In genomic region chr7:100013328-100013676, GRCh38 we compare ENCODE assay signal across 18 cellular contexts. TPM values are rescaled to one million over a fixed set of nuclear protein-coding genes. Genes with fewer than 3 reads are reported as not detected.
DNase-seq lines count a peak whose midpoint lies in the region; ATAC-seq, FAIRE-seq and TF ChIP-seq lines count a peak whose summit lies in the region.
"Had no signal": no experiment of that assay in that cellular context is flagged by ENCODE, and none has a peak within 500 bp of the region (broad histone marks: within the 10 kb centered on the region; RNA-seq: fewer than 3 reads in every experiment).

No MANE protein-coding gene starts in this region.

- TF ChIP-seq EP300 in suprapubic skin (IDR thresholded peaks at IDR 0.05), result no peak

- no peaks in the 10 kb centered on the region for H3K9me3 Mint-ChIP-seq in activated T-cell treated with anti-CD3 and anti-CD28 coated beads, Interleukin-2, amount 50 U/mL, for 24 hours
- H3K9me3 Mint-ChIP-seq in activated CD8-positive, alpha-beta T cell treated with anti-CD3 and anti-CD28 coated beads for 36 hours, result no peaks in the 10 kb centered on the region
- no peaks in the 10 kb centered on the region for H3K9me3 Mint-ChIP-seq in endodermal cell
- H3K9me3 Mint-ChIP-seq: memory B cell; T-helper 2 cell treated with Interferon-gamma antibody and Interleukin-4, amounts not matched to agents 5 μg/mL and 100 μg/mL, for 36 hours had no signal

- TF ChIP-seq CTCF in activated CD8-positive, alpha-beta T cell treated with anti-CD3 and anti-CD28 coated beads for 36 hours (IDR thresholded peaks at IDR 0.05), result no peak
- TF ChIP-seq CTCF in keratinocyte (optimal IDR thresholded peaks at IDR 0.05 in 1 of 3, IDR thresholded peaks at IDR 0.05 in 1 of 3, conservative IDR thresholded peaks at IDR 0.05 in 1 of 3; ENCODE audit: extremely low read depth in 1 of 3, insufficient read depth in 2 of 3, low read length in 3 of 3) (no peak), suprapubic skin (IDR thresholded peaks at IDR 0.05) (no peak), endodermal cell (conservative IDR thresholded peaks at IDR 0.05) (no peak)

- peaks cover 32% of the 10 kb centered on the region for H3K4me1 ChIP-seq in keratinocyte (ENCODE audit: control insufficient read depth, extremely low read depth, insufficient read depth, low read length)
- H3K4me1 ChIP-seq in suprapubic skin, result peaks cover 63% of the 10 kb centered on the region
- no peaks in the 10 kb centered on the region for H3K4me1 ChIP-seq in endodermal cell (ENCODE audit: control insufficient read depth, insufficient read depth, low read length)

- intact Hi-C loops in activated CD8-positive, alpha-beta T cell treated with anti-CD3 and anti-CD28 coated beads for 36 hours (cut with micrococcal nuclease), result no loop called here
- intact Hi-C loops in sciatic nerve (cut with DNase I), result no loop called here

- no peak overlapping the region for H3K9ac ChIP-seq in keratinocyte (ENCODE audit: control insufficient read depth, extremely low read depth, insufficient read depth, low read length)
- no peak overlapping the region for H3K9ac ChIP-seq in endodermal cell (ENCODE audit: extremely low read depth, low read length, poor library complexity, severe bottlenecking)

- no peaks in the 10 kb centered on the region for H3K36me3 ChIP-seq in keratinocyte (ENCODE audit: control insufficient read depth in 2 of 2, extremely low read depth in 1 of 2, insufficient read depth in 2 of 2, low read length in 2 of 2)
- no peaks in the 10 kb centered on the region for H3K36me3 ChIP-seq in suprapubic skin
- H3K36me3 ChIP-seq in endodermal cell (ENCODE audit: control insufficient read depth, insufficient read depth, low read length), result peaks cover 3% of the 10 kb centered on the region

- peaks cover 21% of the 10 kb centered on the region for H3K36me3 Mint-ChIP-seq in activated T-cell treated with anti-CD3 and anti-CD28 coated beads, Interleukin-2, amount 50 U/mL, for 24 hours (ENCODE audit: low read depth)
- H3K36me3 Mint-ChIP-seq in activated CD8-positive, alpha-beta T cell treated with anti-CD3 and anti-CD28 coated beads for 36 hours (ENCODE audit: low read depth), result peaks cover 11% of the 10 kb centered on the region
- peaks cover 3% of the 10 kb centered on the region for H3K36me3 Mint-ChIP-seq in endodermal cell (ENCODE audit: low read depth)

- peak; percentile 41 for DNase-seq in activated T-cell treated with anti-CD3 and anti-CD28 coated beads, Interleukin-2, amount 50 U/mL, for 24 hours
- no peak for DNase-seq in activated T-cell treated with anti-CD3 and anti-CD28 coated beads, Interleukin-2, amount 50 U/mL, for 1 hour
- DNase-seq in activated CD8-positive, alpha-beta T cell treated with anti-CD3 and anti-CD28 coated beads for 36 hours, result peak; percentile 72
- DNase-seq in keratinocyte (ENCODE audit: low read depth, low spot score), result no peak
- DNase-seq in suprapubic skin (ENCODE audit: low spot score in 2 of 2), result no peak
- no peak for DNase-seq in sciatic nerve (ENCODE audit: low spot score)
- no peak for DNase-seq in activated CD4-positive, CD25-positive, alpha-beta regulatory T cell (lab: John Stamatoyannopoulos, UW)
- DNase-seq in endodermal cell, result no peak
- DNase-seq: DMS 273 treated with DMSO at 0.1 percent for 48 hours, NCI-H1105 treated with DMSO at 0.1 percent for 48 hours, nucleus accumbens had no signal

- POLR2A ChIA-PET in activated CD8-positive, alpha-beta T cell treated with anti-CD3 and anti-CD28 coated beads for 36 hours (lab: Charles Lee), result interaction anchor here (1.0 kb wide), 1 partner anchor 8 kb away, joined by 4 read pairs; no protein-coding TSS in a partner anchor

- dilution Hi-C loops in keratinocyte (cut with MboI; ENCODE audit: extremely low pct_ligation_motif_present, low sequenced_read_pairs), result no loop called here

- peak overlapping the region; percentile 31 for H3K27ac ChIP-seq in keratinocyte (ENCODE audit: control insufficient read depth, insufficient read depth, low read length)
- H3K27ac ChIP-seq in suprapubic skin, result peak overlapping the region; percentile 37
- no peak overlapping the region for H3K27ac ChIP-seq in endodermal cell (ENCODE audit: low read depth, low read length)

- no peaks in the 10 kb centered on the region for H3K9me1 ChIP-seq in keratinocyte (ENCODE audit: control insufficient read depth, extremely low read depth, insufficient read depth, low read length)

- H3K4me1 Mint-ChIP-seq in activated T-cell treated with anti-CD3 and anti-CD28 coated beads, Interleukin-2, amount 50 U/mL, for 24 hours (ENCODE audit: low read depth), result peaks cover 39% of the 10 kb centered on the region
- H3K4me1 Mint-ChIP-seq in activated CD8-positive, alpha-beta T cell treated with anti-CD3 and anti-CD28 coated beads for 36 hours (ENCODE audit: low read depth), result peaks cover 31% of the 10 kb centered on the region
- peaks cover 11% of the 10 kb centered on the region for H3K4me1 Mint-ChIP-seq in endodermal cell

- H3K79me2 ChIP-seq in keratinocyte (ENCODE audit: control insufficient read depth, insufficient read depth, low read length), result peaks cover 29% of the 10 kb centered on the region

- H3K27me3 Mint-ChIP-seq in activated T-cell treated with anti-CD3 and anti-CD28 coated beads, Interleukin-2, amount 50 U/mL, for 24 hours, result no peaks in the 10 kb centered on the region
- H3K27me3 Mint-ChIP-seq in activated CD8-positive, alpha-beta T cell treated with anti-CD3 and anti-CD28 coated beads for 36 hours, result no peaks in the 10 kb centered on the region
- peaks cover 2% of the 10 kb centered on the region for H3K27me3 Mint-ChIP-seq in endodermal cell (ENCODE audit: insufficient read depth)

- WGBS in suprapubic skin, result 69% methylated on average over 3 of the region's 3 CpGs
- WGBS in endodermal cell (ENCODE audit: insufficient coverage in 1 of 2, insufficient read length in 1 of 2), 2 experiments, result 56 to 95% methylated on average over 1 to 3 of the region's 3 CpGs

- H3K9me3 ChIP-seq in keratinocyte (ENCODE audit: control insufficient read depth, low read depth, low read length) (no peaks in the 10 kb centered on the region), suprapubic skin (no peaks in the 10 kb centered on the region), endodermal cell (ENCODE audit: control insufficient read depth, low read length) (no peaks in the 10 kb centered on the region)

- H2AFZ ChIP-seq in keratinocyte (ENCODE audit: control insufficient read depth, low read length), result peak overlapping the region; percentile 61

- no peak for TF ChIP-seq POLR2A in suprapubic skin (IDR thresholded peaks at IDR 0.05)

- H3K27me3 ChIP-seq in keratinocyte (ENCODE audit: control insufficient read depth, extremely low read depth, insufficient read depth, low read length) (no peaks in the 10 kb centered on the region), suprapubic skin (no peaks in the 10 kb centered on the region), endodermal cell (ENCODE audit: control insufficient read depth, insufficient read depth, low read length, poor library complexity, severe bottlenecking) (no peaks in the 10 kb centered on the region)

- peak; percentile 61 for FAIRE-seq in keratinocyte (lab: Jason Lieb, UNC)
- FAIRE-seq: astrocyte, small intestine had no signal

- H3K4me3 ChIP-seq in keratinocyte (ENCODE audit: control insufficient read depth in 2 of 3, extremely low read depth in 1 of 3, insufficient read depth in 2 of 3, low read depth in 1 of 3, low read length in 3 of 3) (no peak overlapping the region), suprapubic skin (no peak overlapping the region), endodermal cell (ENCODE audit: low read length) (no peak overlapping the region)

- H3K4me2 ChIP-seq in keratinocyte (ENCODE audit: control insufficient read depth, extremely low read depth, insufficient read depth, low read depth, low read length), result peak overlapping the region; percentile 9

- CTCF ChIA-PET in activated CD8-positive, alpha-beta T cell treated with anti-CD3 and anti-CD28 coated beads for 36 hours (lab: Charles Lee), result no interaction called here

- no peak overlapping the region for H3K4me3 Mint-ChIP-seq in activated T-cell treated with anti-CD3 and anti-CD28 coated beads, Interleukin-2, amount 50 U/mL, for 24 hours
- no peak overlapping the region for H3K4me3 Mint-ChIP-seq in activated CD8-positive, alpha-beta T cell treated with anti-CD3 and anti-CD28 coated beads for 36 hours
- H3K4me3 Mint-ChIP-seq in endodermal cell, result no peak overlapping the region
- H3K4me3 Mint-ChIP-seq: memory B cell; T-helper 2 cell treated with Interferon-gamma antibody and Interleukin-4, amounts not matched to agents 5 μg/mL and 100 μg/mL, for 36 hours had no signal

- no peaks in the 10 kb centered on the region for H4K20me1 ChIP-seq in keratinocyte (ENCODE audit: control insufficient read depth, extremely low read depth, insufficient read depth, low read length)

- H3K27ac Mint-ChIP-seq in activated T-cell treated with anti-CD3 and anti-CD28 coated beads, Interleukin-2, amount 50 U/mL, for 24 hours, result peak overlapping the region; percentile 76
- H3K27ac Mint-ChIP-seq in activated CD8-positive, alpha-beta T cell treated with anti-CD3 and anti-CD28 coated beads for 36 hours, result peak overlapping the region; percentile 64
- no peak overlapping the region for H3K27ac Mint-ChIP-seq in endodermal cell
- H3K27ac Mint-ChIP-seq: memory B cell; T-helper 2 cell treated with Interferon-gamma antibody and Interleukin-4, amounts not matched to agents 5 μg/mL and 100 μg/mL, for 36 hours had no signal

- ATAC-seq in activated CD8-positive, alpha-beta T cell treated with anti-CD3 and anti-CD28 coated beads for 36 hours, result peak; percentile 76
- ATAC-seq in sciatic nerve, result no peak

RNA-seq across cellular contexts. Expression of gene ZKSCAN1, which starts 2.1 kb away (rescaled TPM):
- total RNA-seq in activated CD8-positive, alpha-beta T cell treated with anti-CD3 and anti-CD28 coated beads for 36 hours, result 10 to 100 TPM; 41.9 to 47.3 TPM
- 20.6 to 26.8 TPM (median 24.7 TPM) in 3 replicates for polyA plus RNA-seq in keratinocyte
- 33.7 TPM for polyA plus RNA-seq in keratinocyte (2011; ENCODE audit: low read depth)
- polyA plus RNA-seq in keratinocyte (2011; cell fraction: cytosol; rRNA removed), result 11.4 and 17.7 TPM in 2 replicates
- polyA plus RNA-seq in keratinocyte (2011; cell fraction: nucleus; rRNA removed), result 42.4 and 44.4 TPM in 2 replicates
- 15.8 and 17.2 TPM in 2 replicates for polyA plus RNA-seq in keratinocyte (2012; ENCODE audit: low replicate concordance)
- polyA minus RNA-seq in keratinocyte, result 56.7 to 102 TPM (median 80.9 TPM) in 3 replicates
- 35.7 TPM for polyA minus RNA-seq in keratinocyte (2011; cell fraction: cytosol; rRNA and poly(A)+ RNA removed)
- polyA minus RNA-seq in keratinocyte (2011; cell fraction: nucleus; rRNA and poly(A)+ RNA removed), result 37.1 and 63.7 TPM in 2 replicates
- total RNA-seq in suprapubic skin, result 100 to 1,000 TPM in 1 of 4 donors, 10 to 100 TPM in 3; 50.5 to 106 (median 66.4) TPM
- total RNA-seq in sciatic nerve, result 96.9 TPM
- 10 to 100 TPM; 57.1 to 68.0 TPM for total RNA-seq in endodermal cell
- polyA plus RNA-seq in endodermal cell (2013, experiment 1 of 2), result 43.6 TPM
- 42.6 TPM for polyA plus RNA-seq in endodermal cell (2013, experiment 2 of 2)

RNA-seq across cellular contexts. Expression of gene ZSCAN21, which starts 36.3 kb away (rescaled TPM):
- 1 to 10 TPM; 6.3 to 6.9 TPM for total RNA-seq in activated CD8-positive, alpha-beta T cell treated with anti-CD3 and anti-CD28 coated beads for 36 hours
- polyA plus RNA-seq in keratinocyte, result 11.2 to 12.9 TPM (median 12.6 TPM) in 3 replicates
- polyA plus RNA-seq in keratinocyte (2011; ENCODE audit: low read depth), result 4.4 TPM
- 9.7 and 11.7 TPM in 2 replicates for polyA plus RNA-seq in keratinocyte (2011; cell fraction: cytosol; rRNA removed)
- polyA plus RNA-seq in keratinocyte (2011; cell fraction: nucleus; rRNA removed), result 16.5 and 17.1 TPM in 2 replicates
- 8.1 and 8.2 TPM in 2 replicates for polyA plus RNA-seq in keratinocyte (2012; ENCODE audit: low replicate concordance)
- 5.6 to 7.2 TPM (median 6.1 TPM) in 3 replicates for polyA minus RNA-seq in keratinocyte
- 11.1 TPM for polyA minus RNA-seq in keratinocyte (2011; cell fraction: cytosol; rRNA and poly(A)+ RNA removed)
- polyA minus RNA-seq in keratinocyte (2011; cell fraction: nucleus; rRNA and poly(A)+ RNA removed), result 6.1 and 8.5 TPM in 2 replicates
- total RNA-seq in suprapubic skin (10 to 100 TPM in 3 of 4 donors, 1 to 10 TPM in 1; 8.9 to 18.5 (median 10.2) TPM), sciatic nerve (13.0 TPM), endodermal cell (10 to 100 TPM; 22.7 to 25.1 TPM)
- 18.8 TPM for polyA plus RNA-seq in endodermal cell (2013, experiment 1 of 2)
- polyA plus RNA-seq in endodermal cell (2013, experiment 2 of 2), result 16.1 TPM

RNA-seq across cellular contexts. Expression of gene AZGP1, which starts 37.5 kb away (rescaled TPM):
- not detected for total RNA-seq in activated CD8-positive, alpha-beta T cell treated with anti-CD3 and anti-CD28 coated beads for 36 hours
- 0.14 to 1.3 TPM (median 1.3 TPM) in 3 replicates for polyA plus RNA-seq in keratinocyte
- polyA plus RNA-seq in keratinocyte (2011; ENCODE audit: low read depth), result 566 TPM
- polyA plus RNA-seq in keratinocyte (2011; cell fraction: cytosol; rRNA removed), result 0.14 and 0.39 TPM in 2 replicates
- polyA plus RNA-seq in keratinocyte (2011; cell fraction: nucleus; rRNA removed), result 0.37 and 3.4 TPM in 2 replicates
- 1.00 and 287 TPM in 2 replicates for polyA plus RNA-seq in keratinocyte (2012; ENCODE audit: low replicate concordance)
- 4.9 TPM in 1 of 3 replicates, not detected in the others for polyA minus RNA-seq in keratinocyte
- polyA minus RNA-seq in keratinocyte (2011; cell fraction: cytosol; rRNA and poly(A)+ RNA removed), result not detected
- 1.6 and 3.6 TPM in 2 replicates for polyA minus RNA-seq in keratinocyte (2011; cell fraction: nucleus; rRNA and poly(A)+ RNA removed)
- 1,000 to 10,000 TPM in 1 of 4 donors, 100 to 1,000 TPM in 3; 529 to 1,010 (median 610) TPM for total RNA-seq in suprapubic skin
- total RNA-seq in sciatic nerve, result 120 TPM
- total RNA-seq in endodermal cell, result not detected
- polyA plus RNA-seq in endodermal cell (2013, experiment 1 of 2), result 0.39 TPM
- not detected for polyA plus RNA-seq in endodermal cell (2013, experiment 2 of 2)
- total RNA-seq: astrocyte, fibroblast of villous mesenchyme, NCI-H460 had no signal
- polyA plus RNA-seq: AG04450 had no signal

Comparison
In these comparisons a context has a peak if more than half of its experiments do, and no peak if none do; other contexts are left out.
1. DNase-seq: peak in activated T-cell treated with anti-CD3 and anti-CD28 coated beads, Interleukin-2, amount 50 U/mL, for 24 hours (single experiment) and activated CD8-positive, alpha-beta T cell treated with anti-CD3 and anti-CD28 coated beads for 36 hours (single experiment); none in activated T-cell treated with anti-CD3 and anti-CD28 coated beads, Interleukin-2, amount 50 U/mL, for 1 hour (single experiment), keratinocyte (single experiment), suprapubic skin (0 of 2), sciatic nerve (single experiment), activated CD4-positive, CD25-positive, alpha-beta regulatory T cell (0 of 4) and endodermal cell (single experiment).
2. RNA of gene AZGP1, which starts 37.5 kb away (total RNA-seq): 529 to 1,010 TPM in suprapubic skin and 120 TPM in sciatic nerve (single experiment); not detected in activated CD8-positive, alpha-beta T cell treated with anti-CD3 and anti-CD28 coated beads for 36 hours and not detected in endodermal cell; every median in the first group is over 100 times any median in the second.